24 cellular contexts compared by ENCODE assay signal in the genomic region with DNA sequence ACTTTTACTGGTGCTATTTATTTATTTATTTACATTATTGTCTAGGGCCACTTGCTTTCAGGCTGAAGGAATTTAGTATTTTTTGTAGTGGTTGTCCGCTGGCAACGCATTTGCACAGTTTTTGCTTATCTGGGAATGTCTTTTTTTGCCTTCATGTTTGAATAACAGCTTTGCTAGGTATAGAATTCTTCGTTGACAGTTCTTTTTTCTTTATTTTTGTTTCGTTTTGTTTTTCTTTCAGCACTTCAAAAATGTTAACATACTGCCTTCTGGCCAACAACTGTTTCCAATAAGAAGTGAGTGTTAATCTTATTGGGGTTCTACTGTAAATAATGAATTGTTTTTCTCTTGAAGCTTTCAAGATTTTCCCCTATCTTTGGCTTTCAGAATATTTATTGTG.
DNase-seq lines count a peak whose midpoint lies in the region; ATAC-seq, FAIRE-seq and TF ChIP-seq lines count a peak whose summit lies in the region.
"Had no signal": no experiment of that assay in that cellular context is flagged by ENCODE, and none has a peak within 500 bp of the region (broad histone marks: within the 10 kb centered on the region; RNA-seq: fewer than 3 reads in every experiment).

No MANE protein-coding gene starts in this region.

- TF ChIP-seq CTCF in K562 (IDR thresholded peaks at IDR 0.05 in 2 of 3, conservative IDR thresholded peaks at IDR 0.05 in 1 of 3; ENCODE audit: insufficient read depth in 2 of 3, low read depth in 1 of 3, low read length in 3 of 3) (no peak), dorsolateral prefrontal cortex (IDR thresholded peaks at IDR 0.05 in 54 of 56, conservative IDR thresholded peaks at IDR 0.05 in 2 of 56; ENCODE audit: low read depth in 1 of 56, partially characterized antibody in 56 of 56) (no peak)

- H3K27me3 ChIP-seq in K562 (ENCODE audit: control insufficient read depth in 2 of 2, insufficient read depth in 2 of 2, low read length in 2 of 2) (no peaks in the 10 kb centered on the region), dorsolateral prefrontal cortex (no peaks in the 10 kb centered on the region)
- H3K27me3 ChIP-seq: BE2C, BLaER1 had no signal

- H3K9me3 ChIP-seq in K562 (replicated peaks; ENCODE audit: control insufficient read depth, insufficient read depth, low read depth, low read length): peaks cover 1% of the 10 kb centered on the region; the same call in 1 of the 2 replicates
- H3K9me3 ChIP-seq: BE2C, BLaER1 had no signal

- in situ Hi-C loops in K562 (cut with MboI): no loop called here

- H3K79me2 ChIP-seq in K562 (ENCODE audit: control insufficient read depth, insufficient read depth, low read length): no peaks in the 10 kb centered on the region

- no TSS peak for BruUV-seq in K562 (replicated peaks; lab: Mats Ljungman, UMichigan)

- no peak for ATAC-seq in K562
- ATAC-seq: GM12878 had no signal

- H2AFZ ChIP-seq in K562 (ENCODE audit: low read depth, low read length): no peak overlapping the region

- no peaks in the 10 kb centered on the region for H4K20me1 ChIP-seq in K562 (replicated peaks; ENCODE audit: control insufficient read depth, insufficient read depth, low read length)
- H4K20me1 ChIP-seq: BLaER1 had no signal

- no peaks in the 10 kb centered on the region for H3K36me3 ChIP-seq in K562 (ENCODE audit: control insufficient read depth, insufficient read depth, low read length)
- H3K36me3 ChIP-seq: BE2C, BLaER1 had no signal

- CTCF ChIA-PET in K562 (lab: Yijun Ruan, JAX; ENCODE audit: low intra/inter-chr PET ratio): no interaction called here

- FAIRE-seq in K562 (lab: Jason Lieb, UNC): no peak
- FAIRE-seq: GM12878, GM12892, GM18507 had no signal

- no peak overlapping the region for H3K4me3 ChIP-seq in K562
- no peak overlapping the region for H3K4me3 ChIP-seq in dorsolateral prefrontal cortex
- H3K4me3 ChIP-seq: BLaER1, GM12878 had no signal

- TF ChIP-seq EP300 in K562 (IDR thresholded peaks at IDR 0.05; ENCODE audit: low read length): no peak

- WGBS in K562 (ENCODE audit: insufficient coverage, low coverage, missing lambda C conversion rate): 4% methylated on average over 4 of the region's 4 CpGs

- intact Hi-C loops in K562 (cut with micrococcal nuclease) (no loop called here), dorsolateral prefrontal cortex (cut with DNase I) (no loop called here)

- H3K4me2 ChIP-seq in K562 (ENCODE audit: insufficient read depth, low read length): no peak overlapping the region
- H3K4me2 ChIP-seq: BLaER1 had no signal

- H3K9me1 ChIP-seq in K562 (ENCODE audit: control insufficient read depth, insufficient read depth, low read length): no peaks in the 10 kb centered on the region

- H3K9ac ChIP-seq in K562 (ENCODE audit: insufficient read depth in 1 of 2, low read depth in 2 of 2, low read length in 2 of 2): no peak overlapping the region
- H3K9ac ChIP-seq: BLaER1 had no signal

- H3K4me1 ChIP-seq in K562 (replicated peaks in 1 of 2; ENCODE audit: control insufficient read depth in 2 of 2, insufficient read depth in 2 of 2, low read length in 2 of 2): no peaks in the 10 kb centered on the region
- H3K4me1 ChIP-seq: BE2C had no signal

- TF ChIP-seq RAD21 in K562 (CRISPR knock-in tag; conservative IDR thresholded peaks at IDR 0.05 in 1 of 2, IDR thresholded peaks at IDR 0.05 in 1 of 2): no peak

- POLR2A ChIA-PET in K562 (lab: Yijun Ruan, JAX): no interaction called here

- peak; percentile 21 for DNase-seq in OCI-M1 (lab: John Stamatoyannopoulos, UW)
- DNase-seq in K562 (ENCODE audit: extremely low read depth in 1 of 4, low spot score in 3 of 4): no peak
- DNase-seq in SKM-1 (lab: John Stamatoyannopoulos, UW; ENCODE audit: unreplicated experiment): no peak
- no peak for DNase-seq in dorsolateral prefrontal cortex
- DNase-seq in NAMALWA (ENCODE audit: low spot score): no peak
- DNase-seq: 8988T; ACHN; BE2C; C1 segment of cervical spinal cord; CD4-positive, alpha-beta memory T cell; CD4-positive, CD25-positive, alpha-beta regulatory T cell; CD8-positive, alpha-beta memory T cell; COR-L47; DMS 273 treated with DMSO at 0.1 percent for 48 hours; DMS153; DMS53; DMS79; DND-41; EL; GDM1 had no signal

- no peak for TF ChIP-seq POLR2A in K562 (conservative IDR thresholded peaks at IDR 0.05)

- H3K27ac ChIP-seq in K562 (ENCODE audit: extremely low read depth, low read depth, low read length) (no peak overlapping the region), dorsolateral prefrontal cortex (no peak overlapping the region)
- H3K27ac ChIP-seq: BLaER1 had no signal

TF ChIP-seq in K562, 482 proteins besides CTCF, POLR2A, EP300 and RAD21:
- peak; percentile 77 for TF ChIP-seq ZFP1 (CRISPR knock-in tag; IDR thresholded peaks at IDR 0.05)
- TF ChIP-seq, protein P1, sequence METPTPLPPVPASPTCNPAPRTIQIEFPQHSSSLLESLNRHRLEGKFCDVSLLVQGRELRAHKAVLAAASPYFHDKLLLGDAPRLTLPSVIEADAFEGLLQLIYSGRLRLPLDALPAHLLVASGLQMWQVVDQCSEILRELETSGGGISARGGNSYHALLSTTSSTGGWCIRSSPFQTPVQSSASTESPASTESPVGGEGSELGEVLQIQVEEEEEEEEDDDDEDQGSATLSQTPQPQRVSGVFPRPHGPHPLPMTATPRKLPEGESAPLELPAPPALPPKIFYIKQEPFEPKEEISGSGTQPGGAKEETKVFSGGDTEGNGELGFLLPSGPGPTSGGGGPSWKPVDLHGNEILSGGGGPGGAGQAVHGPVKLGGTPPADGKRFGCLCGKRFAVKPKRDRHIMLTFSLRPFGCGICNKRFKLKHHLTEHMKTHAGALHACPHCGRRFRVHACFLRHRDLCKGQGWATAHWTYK (CRISPR knock-in tag; IDR thresholded peaks at IDR 0.05): no peak
TF ChIP-seq in K562: peak in this region for 1.
